In the genomic region with DNA sequence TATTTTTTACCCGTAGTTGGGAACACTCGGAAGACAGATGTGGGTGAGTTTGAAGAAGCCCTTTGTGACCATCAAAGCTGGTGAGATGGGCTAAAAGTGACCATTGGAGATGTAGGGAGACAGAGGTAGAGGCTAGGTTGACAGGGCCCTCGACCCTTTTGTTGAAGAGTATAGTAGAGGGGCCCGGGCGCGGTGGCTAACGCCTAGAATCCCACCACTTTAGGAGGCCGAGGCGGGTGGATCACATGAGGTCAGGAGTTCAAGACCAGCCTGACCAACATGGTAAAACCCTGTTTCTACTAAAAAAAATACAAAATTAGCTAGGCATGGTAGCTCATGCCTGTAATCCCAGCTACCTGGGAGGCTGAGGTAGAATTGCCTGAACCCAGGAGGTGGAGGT, we compare ENCODE assay signal across 29 cellular contexts. TPM values are rescaled to one million over a fixed set of nuclear protein-coding genes. Genes with fewer than 3 reads are reported as not detected.
A peak's percentile ranks its signal among the peaks of the same experiment; 100 is the strongest.
DNase-seq lines count a peak whose midpoint lies in the region; ATAC-seq and TF ChIP-seq lines count a peak whose summit lies in the region.
"Had no signal": no experiment of that assay in that cellular context is flagged by ENCODE, and none has a peak within 500 bp of the region (broad histone marks: within the 10 kb centered on the region; RNA-seq: fewer than 3 reads in every experiment).

No MANE protein-coding gene starts in this region.

- no peaks in the 10 kb centered on the region for H3K9me3 ChIP-seq in skeletal muscle tissue (ENCODE audit: control insufficient read depth in 3 of 3, low read length in 3 of 3)
- no peaks in the 10 kb centered on the region for H3K9me3 ChIP-seq in breast epithelium
- H3K9me3 ChIP-seq: body of pancreas, HAP-1, sigmoid colon had no signal

- peak overlapping the region; percentile 77 for H3K27ac ChIP-seq in skeletal muscle tissue (ENCODE audit: low read depth, low read length)
- no peak overlapping the region for H3K27ac ChIP-seq in breast epithelium
- H3K27ac ChIP-seq: body of pancreas, epithelial cell of prostate, neural progenitor cell had no signal

- DNase-seq in activated CD8-positive, alpha-beta memory T cell treated with anti-CD3 and anti-CD28 coated beads, Interleukin-2, amount 10 ng/mL, durations not matched to agents 7 days and 5 days: no peak
- DNase-seq in activated CD8-positive, alpha-beta memory T cell treated with anti-CD3 and anti-CD28 coated beads, Interleukin-2, amount 50 U/mL, for 4 hours: no peak
- DNase-seq in activated CD4-positive, alpha-beta memory T cell treated with anti-CD3 and anti-CD28 coated beads for 36 hours: no peak
- DNase-seq in immature natural killer cell (no peak), NCI-H774 (lab: John Stamatoyannopoulos, UW) (no peak), breast epithelium (ENCODE audit: low spot score in 2 of 2) (no peak)
- DNase-seq: CD4-positive, alpha-beta T cell; effector CD4-positive, alpha-beta T cell; islet precursor cell; KG1; NCI-H1417; NCI-H2081; NCI-H226; sigmoid colon; stimulated activated CD4-positive, alpha-beta T cell treated with anti-CD3 and anti-CD28 coated beads, Interleukin-4, amount 100 ng/mL, for 4 hours; stimulated activated naive CD4-positive, alpha-beta T cell had no signal

- peak overlapping the region in 1 of 3 donors; percentile 74 for H3K9ac ChIP-seq in skeletal muscle tissue (ENCODE audit: low read depth in 1 of 3, low read length in 3 of 3)
- H3K9ac ChIP-seq: neural progenitor cell had no signal

- no peak for TF ChIP-seq POLR2A in breast epithelium (IDR thresholded peaks at IDR 0.05)

- CTCF ChIA-PET in activated CD8-positive, alpha-beta memory T cell treated with anti-CD3 and anti-CD28 coated beads, Interleukin-2, amount 10 ng/mL, durations not matched to agents 7 days and 5 days (lab: Charles Lee): interaction anchor here (0.7 to 17.1 kb wide), 5 partner anchors 14 to 252 kb away, joined by 3 to 211 read pairs (median 6); partner anchors contain the start of gene NFATC3
- CTCF ChIA-PET in activated CD4-positive, alpha-beta memory T cell treated with anti-CD3 and anti-CD28 coated beads for 36 hours (lab: Charles Lee): interaction anchor here (0.6 to 2.0 kb wide), 4 partner anchors 13 to 61 kb away, joined by 3 to 7 read pairs (median 4); no protein-coding TSS in a partner anchor

- no peak for ATAC-seq in activated CD8-positive, alpha-beta memory T cell treated with anti-CD3 and anti-CD28 coated beads, Interleukin-2, amount 10 ng/mL, durations not matched to agents 7 days and 5 days
- no peak for ATAC-seq in HG02610 (IDR thresholded peaks at IDR 0.05; ENCODE audit: unreplicated experiment)
- ATAC-seq: body of pancreas had no signal

- peak overlapping the region; percentile 95 for H3K27ac Mint-ChIP-seq in activated CD8-positive, alpha-beta memory T cell treated with anti-CD3 and anti-CD28 coated beads, Interleukin-2, amount 10 ng/mL, durations not matched to agents 7 days and 5 days
- H3K27ac Mint-ChIP-seq in activated CD4-positive, alpha-beta memory T cell treated with anti-CD3 and anti-CD28 coated beads for 36 hours: peak overlapping the region; percentile 49
- peak overlapping the region in 5 of 6 donors; percentile 57 to 93 (median 79) for H3K27ac Mint-ChIP-seq in immature natural killer cell
- H3K27ac Mint-ChIP-seq: neural progenitor cell had no signal

- TF ChIP-seq CTCF in breast epithelium (IDR thresholded peaks at IDR 0.05): no peak

- H3K36me3 ChIP-seq in skeletal muscle tissue (ENCODE audit: control insufficient read depth in 3 of 3, insufficient read depth in 3 of 3, low read length in 3 of 3) (peaks cover 5 to 17% (median 6%) of the 10 kb centered on the region in 3 donors), breast epithelium (no peaks in the 10 kb centered on the region)
- H3K36me3 ChIP-seq: neural progenitor cell had no signal

- H3K4me1 ChIP-seq in skeletal muscle tissue (ENCODE audit: control insufficient read depth in 3 of 3, insufficient read depth in 3 of 3, low read length in 3 of 3): peaks cover 66 to 79% (median 73%) of the 10 kb centered on the region in 3 donors
- no peaks in the 10 kb centered on the region for H3K4me1 ChIP-seq in breast epithelium
- H3K4me1 ChIP-seq: HAP-1, neural progenitor cell had no signal

- no peaks in the 10 kb centered on the region for H3K9me3 Mint-ChIP-seq in activated CD8-positive, alpha-beta memory T cell treated with anti-CD3 and anti-CD28 coated beads, Interleukin-2, amount 10 ng/mL, durations not matched to agents 7 days and 5 days (ENCODE audit: low read depth)
- no peaks in the 10 kb centered on the region for H3K9me3 Mint-ChIP-seq in activated CD4-positive, alpha-beta memory T cell treated with anti-CD3 and anti-CD28 coated beads for 36 hours
- no peaks in the 10 kb centered on the region for H3K9me3 Mint-ChIP-seq in immature natural killer cell
- H3K9me3 Mint-ChIP-seq: CD4-positive, alpha-beta T cell; neural progenitor cell had no signal

- peak overlapping the region in 2 of 3 donors; percentile 28 to 58 for H3K4me3 ChIP-seq in skeletal muscle tissue (ENCODE audit: low read length in 3 of 3)
- H3K4me3 ChIP-seq in breast epithelium: no peak overlapping the region
- H3K4me3 ChIP-seq: body of pancreas, HAP-1, neural progenitor cell, sigmoid colon had no signal

- peaks cover 81% of the 10 kb centered on the region for H3K4me1 Mint-ChIP-seq in activated CD8-positive, alpha-beta memory T cell treated with anti-CD3 and anti-CD28 coated beads, Interleukin-2, amount 10 ng/mL, durations not matched to agents 7 days and 5 days
- peaks cover 60% of the 10 kb centered on the region for H3K4me1 Mint-ChIP-seq in activated CD4-positive, alpha-beta memory T cell treated with anti-CD3 and anti-CD28 coated beads for 36 hours (ENCODE audit: low read depth)
- peaks cover 87 to 92% of the 10 kb centered on the region in 2 donors for H3K4me1 Mint-ChIP-seq in immature natural killer cell

- H3K36me3 Mint-ChIP-seq in activated CD8-positive, alpha-beta memory T cell treated with anti-CD3 and anti-CD28 coated beads, Interleukin-2, amount 10 ng/mL, durations not matched to agents 7 days and 5 days: peaks cover 38% of the 10 kb centered on the region
- H3K36me3 Mint-ChIP-seq in activated CD4-positive, alpha-beta memory T cell treated with anti-CD3 and anti-CD28 coated beads for 36 hours: peaks cover 41% of the 10 kb centered on the region
- peaks cover 5 to 21% (median 13%) of the 10 kb centered on the region in 3 donors for H3K36me3 Mint-ChIP-seq in immature natural killer cell

- POLR2A ChIA-PET in activated CD4-positive, alpha-beta memory T cell treated with anti-CD3 and anti-CD28 coated beads for 36 hours (lab: Charles Lee): interaction anchor here (1.0 to 3.5 kb wide), 3 partner anchors 11 to 101 kb away, joined by 3 to 15 read pairs (median 14); partner anchors contain the start of genes NFATC3 and SLC12A4

- no peaks in the 10 kb centered on the region for H3K27me3 Mint-ChIP-seq in activated CD8-positive, alpha-beta memory T cell treated with anti-CD3 and anti-CD28 coated beads, Interleukin-2, amount 10 ng/mL, durations not matched to agents 7 days and 5 days
- no peaks in the 10 kb centered on the region for H3K27me3 Mint-ChIP-seq in activated CD4-positive, alpha-beta memory T cell treated with anti-CD3 and anti-CD28 coated beads for 36 hours
- no peaks in the 10 kb centered on the region for H3K27me3 Mint-ChIP-seq in immature natural killer cell (ENCODE audit: low read depth in 3 of 3)
- H3K27me3 Mint-ChIP-seq: CD4-positive, alpha-beta T cell had no signal

- no peak overlapping the region for H3K4me3 Mint-ChIP-seq in activated CD8-positive, alpha-beta memory T cell treated with anti-CD3 and anti-CD28 coated beads, Interleukin-2, amount 10 ng/mL, durations not matched to agents 7 days and 5 days
- H3K4me3 Mint-ChIP-seq in activated CD4-positive, alpha-beta memory T cell treated with anti-CD3 and anti-CD28 coated beads for 36 hours: no peak overlapping the region
- H3K4me3 Mint-ChIP-seq in immature natural killer cell: peak overlapping the region in 3 of 5 donors; percentile 33 to 67 (median 51)
- H3K4me3 Mint-ChIP-seq: neural progenitor cell had no signal

- no peaks in the 10 kb centered on the region for H3K27me3 ChIP-seq in skeletal muscle tissue (ENCODE audit: control insufficient read depth in 3 of 3, insufficient read depth in 3 of 3, low read length in 3 of 3)
- H3K27me3 ChIP-seq in breast epithelium: no peaks in the 10 kb centered on the region
- H3K27me3 ChIP-seq: body of pancreas, neural progenitor cell, sigmoid colon had no signal

- intact Hi-C loops in activated CD4-positive, alpha-beta memory T cell treated with anti-CD3 and anti-CD28 coated beads for 36 hours (cut with micrococcal nuclease): no loop called here
- intact Hi-C loops in breast epithelium (cut with DNase I; ENCODE audit: low total_unique reads): no loop called here

RNA-seq across cellular contexts. Expression of gene NFATC3, which starts 16.2 kb away (rescaled TPM):
- total RNA-seq in activated CD8-positive, alpha-beta memory T cell treated with anti-CD3 and anti-CD28 coated beads, Interleukin-2, amount 10 ng/mL, durations not matched to agents 7 days and 5 days: 100 to 1,000 TPM; 176 to 183 TPM
- 10 to 100 TPM; 83.4 to 85.2 TPM for total RNA-seq in activated CD4-positive, alpha-beta memory T cell treated with anti-CD3 and anti-CD28 coated beads for 36 hours
- 100 to 1,000 TPM in 2 of 3 donors, 10 to 100 TPM in 1; 66.5 to 160 (median 119) TPM for polyA plus RNA-seq in immature natural killer cell
- total RNA-seq in skeletal muscle tissue (29.2 TPM), breast epithelium (10 to 100 TPM; 52.0 to 64.2 (median 60.6) TPM)

RNA-seq across cellular contexts. Expression of gene DUS2, which starts 45.8 kb away (rescaled TPM):
- 10 to 100 TPM; 28.4 to 32.0 TPM for total RNA-seq in activated CD8-positive, alpha-beta memory T cell treated with anti-CD3 and anti-CD28 coated beads, Interleukin-2, amount 10 ng/mL, durations not matched to agents 7 days and 5 days
- 10 to 100 TPM; 29.2 to 29.4 TPM for total RNA-seq in activated CD4-positive, alpha-beta memory T cell treated with anti-CD3 and anti-CD28 coated beads for 36 hours
- 10 to 100 TPM in 2 of 3 donors, 1 to 10 TPM in 1; 9.3 to 23.7 (median 16.8) TPM for polyA plus RNA-seq in immature natural killer cell
- total RNA-seq in skeletal muscle tissue (15.1 TPM), breast epithelium (10 to 100 TPM in 1 of 3 donors, 1 to 10 TPM in 2; 6.9 to 10.5 (median 7.7) TPM)

RNA-seq across cellular contexts. Expression of gene DDX28, which starts 45.9 kb away (rescaled TPM):
- total RNA-seq in activated CD8-positive, alpha-beta memory T cell treated with anti-CD3 and anti-CD28 coated beads, Interleukin-2, amount 10 ng/mL, durations not matched to agents 7 days and 5 days: 10 to 100 TPM; 14.8 to 20.8 TPM
- total RNA-seq in activated CD4-positive, alpha-beta memory T cell treated with anti-CD3 and anti-CD28 coated beads for 36 hours: 10 to 100 TPM; 12.8 to 14.5 TPM
- 10 to 100 TPM; 45.3 to 59.4 (median 55.0) TPM for polyA plus RNA-seq in immature natural killer cell
- total RNA-seq in skeletal muscle tissue: 14.1 TPM
- 1 to 10 TPM; 7.2 to 7.5 (median 7.5) TPM for total RNA-seq in breast epithelium

RNA-seq across cellular contexts. Expression of gene DPEP2NB, which starts 53.2 kb away (rescaled TPM):
- total RNA-seq in activated CD8-positive, alpha-beta memory T cell treated with anti-CD3 and anti-CD28 coated beads, Interleukin-2, amount 10 ng/mL, durations not matched to agents 7 days and 5 days: not detected
- total RNA-seq in activated CD4-positive, alpha-beta memory T cell treated with anti-CD3 and anti-CD28 coated beads for 36 hours: not detected
- polyA plus RNA-seq in immature natural killer cell: not detected
- total RNA-seq in skeletal muscle tissue (not detected), breast epithelium (not detected)
- total RNA-seq: body of pancreas; CD4-positive, alpha-beta T cell; liver; mononuclear cell; posterior vena cava; RPMI7951; sigmoid colon; SK-MEL-5; T-helper 1 cell treated with Interleukin-12 subunit alpha and Interleukin-12 subunit beta and Interleukin-4 antibody, amounts not matched to agents 30 ng/mL and 1 ng/mL, for 36 hours had no signal
- polyA plus RNA-seq: adipose tissue, liver, sigmoid colon had no signal

Comparison
In these comparisons a context has a peak if more than half of its experiments do, and no peak if none do; other contexts are left out.
1. H3K4me3 Mint-ChIP-seq: peak in immature natural killer cell (3 of 5); none in activated CD8-positive, alpha-beta memory T cell treated with anti-CD3 and anti-CD28 coated beads, Interleukin-2, amount 10 ng/mL, durations not matched to agents 7 days and 5 days (single experiment) and activated CD4-positive, alpha-beta memory T cell treated with anti-CD3 and anti-CD28 coated beads for 36 hours (single experiment).
2. H3K4me3 ChIP-seq: peak in skeletal muscle tissue (2 of 3); none in breast epithelium (0 of 3).
3. Peak in every context shown above with its lines, with median percentiles within 50 percentile points of each other: H3K27ac Mint-ChIP-seq.